ENCODE assay signal across 27 cellular contexts in genomic region chrX:150454508-150455219, GRCh38.
"Had no signal": no experiment of that assay in that cellular context is flagged by ENCODE, and none has a peak within 500 bp of the region (broad histone marks: within the 10 kb centered on the region; RNA-seq: fewer than 3 reads in every experiment).

No MANE protein-coding gene starts in this region.

- H3K4me1 Mint-ChIP-seq: endodermal cell, neural progenitor cell had no signal

- H3K4me3 ChIP-seq: coronary artery, gastroesophageal sphincter, neural progenitor cell, ovary, psoas muscle, right atrium auricular region, upper lobe of left lung had no signal

- H3K36me3 Mint-ChIP-seq: naive B cell, neural progenitor cell had no signal

- H3K9ac ChIP-seq: neural progenitor cell had no signal

- ATAC-seq: activated T-cell treated with anti-CD3 and anti-CD28 coated beads, Interleukin-2, amount 50 U/mL, for 72 hours; gastroesophageal sphincter; stimulated activated naive CD8-positive, alpha-beta T cell treated with anti-CD3 and anti-CD28 coated beads, Interleukin-15, Interleukin-2, amounts not matched to agents 100 U/mL and 50 U/mL, for 24 hours; T-helper 17 cell had no signal

- H3K27ac ChIP-seq: coronary artery, epithelial cell of prostate, gastroesophageal sphincter, neural progenitor cell, ovary, psoas muscle, right atrium auricular region, upper lobe of left lung, WERI-Rb-1 had no signal

- H2AFZ ChIP-seq: neural progenitor cell had no signal

- H3K27ac Mint-ChIP-seq: activated naive CD4-positive, alpha-beta T cell treated with anti-CD3 and anti-CD28 coated beads, Interleukin-2, amount 10 ng/mL, durations not matched to agents 7 days and 5 days; endodermal cell; neural progenitor cell; T-helper 17 cell had no signal

- H3K4me2 ChIP-seq: neural progenitor cell had no signal

- H3K4me1 ChIP-seq: gastroesophageal sphincter, neural progenitor cell, right atrium auricular region had no signal

- H3K9me3 Mint-ChIP-seq: activated naive CD4-positive, alpha-beta T cell treated with anti-CD3 and anti-CD28 coated beads, Interleukin-2, amount 10 ng/mL, durations not matched to agents 7 days and 5 days; activated T-cell treated with anti-CD3 and anti-CD28 coated beads, Interleukin-2, amount 50 U/mL, for 72 hours had no signal

- H3K27me3 ChIP-seq: gastroesophageal sphincter, neural progenitor cell, ovary, right atrium auricular region, upper lobe of left lung had no signal

- H3K4me3 Mint-ChIP-seq: activated naive CD4-positive, alpha-beta T cell treated with anti-CD3 and anti-CD28 coated beads, Interleukin-2, amount 10 ng/mL, durations not matched to agents 7 days and 5 days; activated T-cell treated with anti-CD3 and anti-CD28 coated beads, Interleukin-2, amount 50 U/mL, for 72 hours; endodermal cell; naive B cell; neural progenitor cell; T-helper 17 cell had no signal

- DNase-seq: activated CD4-positive, alpha-beta T cell treated with anti-CD3 and anti-CD28 coated beads, Interleukin-2, amount 50 U/mL, for 4 hours; activated CD4-positive, CD25-positive, alpha-beta regulatory T cell treated with anti-CD3 and anti-CD28 coated beads, Interleukin-2, amount 50 U/mL, for 72 hours; activated effector memory CD4-positive, alpha-beta T cell treated with anti-CD3 and anti-CD28 coated beads, Interleukin-2, amount 50 U/mL, for 16 hours; activated naive CD4-positive, alpha-beta T cell treated with anti-CD3 and anti-CD28 coated beads, Interleukin-2, amount 10 ng/mL, durations not matched to agents 7 days and 5 days; activated T-cell treated with anti-CD3 and anti-CD28 coated beads, Interleukin-2, amount 50 U/mL, for 72 hours; amygdala; cerebellar nuclear complex; endodermal cell; head of caudate nucleus; hypothalamus; mesenchymal stem cell; naive B cell; ovary; psoas muscle; stimulated activated CD4-positive, alpha-beta T cell treated with anti-CD3 and anti-CD28 coated beads, Interleukin-12 subunit alpha, Interleukin-12 subunit beta, amount 100 ng/mL, for 4 hours; stimulated activated CD4-positive, alpha-beta T cell treated with anti-CD3 and anti-CD28 coated beads, Interleukin-4, amount 100 ng/mL, for 4 hours; stimulated activated naive CD8-positive, alpha-beta T cell treated with anti-CD3 and anti-CD28 coated beads, Interleukin-15, Interleukin-2, amounts not matched to agents 100 U/mL and 50 U/mL, for 24 hours; T-helper 17 cell; upper lobe of left lung; WERI-Rb-1 had no signal

- H3K27me3 Mint-ChIP-seq: activated naive CD4-positive, alpha-beta T cell treated with anti-CD3 and anti-CD28 coated beads, Interleukin-2, amount 10 ng/mL, durations not matched to agents 7 days and 5 days; naive B cell; T-helper 17 cell had no signal

- FAIRE-seq: islet of Langerhans, TTC549 had no signal

- H3K36me3 ChIP-seq: gastroesophageal sphincter, neural progenitor cell, ovary, right atrium auricular region, upper lobe of left lung, WERI-Rb-1 had no signal

- H3K9me3 ChIP-seq: gastroesophageal sphincter, ovary, psoas muscle, right atrium auricular region, upper lobe of left lung had no signal
